In the genomic region with DNA sequence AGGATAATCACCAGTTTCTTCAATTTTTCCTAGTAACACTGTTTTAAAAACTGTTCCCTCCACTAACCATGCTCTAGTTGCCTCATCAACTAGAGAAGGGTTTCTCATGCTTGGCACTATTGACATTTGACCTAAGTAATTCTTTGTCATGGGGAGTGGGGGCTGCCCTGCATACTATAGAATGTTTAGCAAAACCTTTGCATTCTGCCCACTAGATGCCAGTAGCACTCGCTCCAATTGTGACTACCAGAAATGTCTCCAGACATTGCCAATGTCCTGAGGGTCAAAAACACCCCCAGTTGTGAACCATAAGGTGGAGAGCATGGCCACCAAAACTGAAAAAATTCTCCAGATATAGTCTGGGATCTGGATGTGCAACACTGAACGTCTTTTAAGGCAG, we compare ENCODE assay signal across 14 cellular contexts. TPM values are rescaled to one million over a fixed set of nuclear protein-coding genes. Genes with fewer than 3 reads are reported as not detected.
DNase-seq lines count a peak whose midpoint lies in the region; FAIRE-seq and TF ChIP-seq lines count a peak whose summit lies in the region.
"Had no signal": no experiment of that assay in that cellular context is flagged by ENCODE, and none has a peak within 500 bp of the region (broad histone marks: within the 10 kb centered on the region; RNA-seq: fewer than 3 reads in every experiment).

No MANE protein-coding gene starts in this region.

- POLR2A ChIA-PET in endothelial cell of umbilical vein (lab: Charles Lee): no interaction called here

- CTCF ChIA-PET in endothelial cell of umbilical vein (lab: Charles Lee): interaction anchor here (0.9 to 4.3 kb wide), 11 partner anchors 11 to 286 kb away, joined by 3 to 25 read pairs (median 5); no protein-coding TSS in a partner anchor

- H3K9me3 ChIP-seq in OCI-LY3 (ENCODE audit: insufficient read depth, low read length) (no peaks in the 10 kb centered on the region), endothelial cell of umbilical vein (replicated peaks; ENCODE audit: control insufficient read depth, insufficient read depth, low read length) (no peaks in the 10 kb centered on the region)
- H3K9me3 ChIP-seq: HAP-1 had no signal

- intact Hi-C loops in endothelial cell of umbilical vein (cut with micrococcal nuclease): loop anchor here (1.0 kb wide), 2 partner anchors 85 to 94 kb away; no protein-coding TSS in a partner anchor

- peak; percentile 24; the same call in 1 of the 2 replicates for TF ChIP-seq CTCF in OCI-LY3 (IDR thresholded peaks at IDR 0.05; ENCODE audit: low read depth, low read length)
- no peak for TF ChIP-seq CTCF in endothelial cell of umbilical vein (IDR thresholded peaks at IDR 0.05; ENCODE audit: extremely low read depth in 1 of 2, insufficient read depth in 1 of 2, low read depth in 1 of 2, low read length in 2 of 2)

- H4K20me1 ChIP-seq in OCI-LY3 (ENCODE audit: insufficient read depth, low read length): no peaks in the 10 kb centered on the region
- no peaks in the 10 kb centered on the region for H4K20me1 ChIP-seq in endothelial cell of umbilical vein (replicated peaks; ENCODE audit: control insufficient read depth, extremely low read depth, insufficient read depth, low read length)

- dilution Hi-C loops in endothelial cell of umbilical vein (cut with MboI; ENCODE audit: extremely low pct_ligation_motif_present, low sequenced_read_pairs): no loop called here

- no peaks in the 10 kb centered on the region for H3K9me1 ChIP-seq in endothelial cell of umbilical vein (replicated peaks; ENCODE audit: control insufficient read depth, extremely low read depth, insufficient read depth, low read length)

- H3K36me3 ChIP-seq in OCI-LY3 (replicated peaks; ENCODE audit: low read depth, low read length) (no peaks in the 10 kb centered on the region), endothelial cell of umbilical vein (ENCODE audit: control insufficient read depth in 2 of 2, extremely low read depth in 1 of 2, insufficient read depth in 2 of 2, low read length in 2 of 2) (no peaks in the 10 kb centered on the region), H7 (replicated peaks; ENCODE audit: control insufficient read depth, insufficient read depth, low read length) (no peaks in the 10 kb centered on the region)
- H3K36me3 ChIP-seq: HAP-1 had no signal

- FAIRE-seq in endothelial cell of umbilical vein (lab: Jason Lieb, UNC): no peak

- DNase-seq in A172 (ENCODE audit: low spot score) (peak; percentile 33), ELR (ENCODE audit: low read depth) (peak; percentile 47), endothelial cell of umbilical vein (ENCODE audit: low read depth, low spot score) (peak; percentile 3), H7 (no peak), NCI-H2107 (lab: John Stamatoyannopoulos, UW) (no peak), HK-2 (ENCODE audit: unreplicated experiment) (no peak), HuH-7.5 (ENCODE audit: low spot score) (no peak)
- DNase-seq: activated CD8-positive, alpha-beta memory T cell treated with anti-CD3 and anti-CD28 coated beads, Interleukin-2, amount 50 U/mL, for 4 hours; midbrain; NCI-H2081; stimulated activated CD8-positive, alpha-beta memory T cell treated with anti-CD3 and anti-CD28 coated beads, Interleukin-4, amount 100 ng/mL, for 48 hours had no signal

- H3K4me2 ChIP-seq in OCI-LY3 (ENCODE audit: low read length) (no peak overlapping the region), endothelial cell of umbilical vein (ENCODE audit: insufficient read depth, low read length) (no peak overlapping the region)

- H3K4me1 ChIP-seq in OCI-LY3 (ENCODE audit: low read length): no peaks in the 10 kb centered on the region
- no peaks in the 10 kb centered on the region for H3K4me1 ChIP-seq in endothelial cell of umbilical vein (ENCODE audit: control insufficient read depth, extremely low read depth, insufficient read depth, low read length)
- H3K4me1 ChIP-seq: HAP-1 had no signal

- H3K9ac ChIP-seq in OCI-LY3 (ENCODE audit: low read length) (no peak overlapping the region), endothelial cell of umbilical vein (replicated peaks; ENCODE audit: extremely low read depth, insufficient read depth, low read length) (no peak overlapping the region)

- H3K4me3 ChIP-seq in OCI-LY3 (ENCODE audit: low read length): no peak overlapping the region
- no peak overlapping the region for H3K4me3 ChIP-seq in endothelial cell of umbilical vein (replicated peaks in 1 of 3; ENCODE audit: insufficient read depth in 1 of 3, low read depth in 1 of 3, low read length in 3 of 3)
- H3K4me3 ChIP-seq in H7 (ENCODE audit: insufficient read depth, low read depth, low read length): no peak overlapping the region
- H3K4me3 ChIP-seq: HAP-1, skin epidermis had no signal

- H3K27ac ChIP-seq in OCI-LY3 (ENCODE audit: low read length) (no peak overlapping the region), endothelial cell of umbilical vein (ENCODE audit: insufficient read depth, low read depth, low read length) (no peak overlapping the region)
- H3K27ac ChIP-seq: skin epidermis had no signal

- no TSS peak for BruUV-seq in endothelial cell of umbilical vein (replicated peaks; lab: Mats Ljungman, UMichigan)

- H2AFZ ChIP-seq in OCI-LY3 (ENCODE audit: low read depth, low read length): no peak overlapping the region
- no peak overlapping the region for H2AFZ ChIP-seq in endothelial cell of umbilical vein (ENCODE audit: low read depth, low read length)

- no peak for TF ChIP-seq POLR2A in endothelial cell of umbilical vein (IDR thresholded peaks at IDR 0.05; ENCODE audit: low read depth, low read length)

- H3K79me2 ChIP-seq in OCI-LY3 (ENCODE audit: low read length) (no peaks in the 10 kb centered on the region), endothelial cell of umbilical vein (ENCODE audit: control insufficient read depth, insufficient read depth, low read length) (no peaks in the 10 kb centered on the region)

- H3K27me3 ChIP-seq in OCI-LY3 (ENCODE audit: low read depth, low read length) (peaks cover 33% of the 10 kb centered on the region), endothelial cell of umbilical vein (ENCODE audit: control insufficient read depth in 2 of 2, insufficient read depth in 2 of 2, low read length in 2 of 2) (peaks cover 24 to 25% of the 10 kb centered on the region in 2 experiments), H7 (ENCODE audit: control insufficient read depth, insufficient read depth, low read length) (no peaks in the 10 kb centered on the region)

TF ChIP-seq in endothelial cell of umbilical vein, 7 proteins besides CTCF, POLR2A, EP300 and RAD21:
- TF ChIP-seq JUN (IDR thresholded peaks at IDR 0.05; ENCODE audit: borderline replicate concordance, insufficient read depth, insufficient read length, low read depth) (no peak), EZH2 (IDR thresholded peaks at IDR 0.05; ENCODE audit: borderline replicate concordance, low read depth, low read length, severe bottlenecking) (no peak), FOS (IDR thresholded peaks at IDR 0.05; ENCODE audit: borderline replicate concordance, insufficient read depth, low read length) (no peak), GATA2 (IDR thresholded peaks at IDR 0.05; ENCODE audit: insufficient read depth, insufficient read length, low read depth, low read length) (no peak), POLR2AphosphoS5 (IDR thresholded peaks at IDR 0.05; ENCODE audit: insufficient read depth, low read depth, low read length) (no peak), MYC (IDR thresholded peaks at IDR 0.05; ENCODE audit: low read depth, low read length) (no peak)
- TF ChIP-seq, protein P1, sequence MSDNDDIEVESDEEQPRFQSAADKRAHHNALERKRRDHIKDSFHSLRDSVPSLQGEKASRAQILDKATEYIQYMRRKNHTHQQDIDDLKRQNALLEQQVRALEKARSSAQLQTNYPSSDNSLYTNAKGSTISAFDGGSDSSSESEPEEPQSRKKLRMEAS (IDR thresholded peaks at IDR 0.05; ENCODE audit: insufficient read depth, insufficient read length): no peak
TF ChIP-seq in endothelial cell of umbilical vein: peak in this region for 0.

RNA-seq across cellular contexts. Expression of a gene that starts 27.6 kb away (rescaled TPM):
- total RNA-seq in A172 (2014; rRNA removed; shearing (Covaris generic)): 17.0 and 19.9 TPM in 2 replicates
- total RNA-seq in endothelial cell of umbilical vein: 10.1 and 11.2 TPM in 2 replicates
- 4.6 and 5.8 TPM in 2 replicates for polyA plus RNA-seq in endothelial cell of umbilical vein
- polyA plus RNA-seq in endothelial cell of umbilical vein (2011; cell fraction: cytosol; rRNA removed): 5.2 and 5.3 TPM in 2 replicates
- 17.7 and 19.8 TPM in 2 replicates for polyA plus RNA-seq in endothelial cell of umbilical vein (2011; cell fraction: nucleus; rRNA removed)
- polyA plus RNA-seq in endothelial cell of umbilical vein (2012): 5.4 and 7.0 TPM in 2 replicates
- 12.2 and 17.0 TPM in 2 replicates for polyA minus RNA-seq in endothelial cell of umbilical vein
- polyA minus RNA-seq in endothelial cell of umbilical vein (2011; cell fraction: cytosol; rRNA and poly(A)+ RNA removed): 10.5 TPM
- polyA minus RNA-seq in endothelial cell of umbilical vein (2011; cell fraction: nucleus; rRNA and poly(A)+ RNA removed): 21.0 and 24.2 TPM in 2 replicates
- total RNA-seq in H7 (2014; rRNA removed; shearing (Covaris generic)): 3.8 and 5.0 TPM in 2 replicates

Comparison
In these comparisons a context has a peak if more than half of its experiments do, and no peak if none do; other contexts are left out.
1. DNase-seq: peak in A172 (single experiment), ELR (single experiment) and endothelial cell of umbilical vein (single experiment); none in H7 (single experiment), NCI-H2107 (single experiment), HK-2 (single experiment) and HuH-7.5 (single experiment).